26 cellular contexts compared by ENCODE assay signal in the genomic region with DNA sequence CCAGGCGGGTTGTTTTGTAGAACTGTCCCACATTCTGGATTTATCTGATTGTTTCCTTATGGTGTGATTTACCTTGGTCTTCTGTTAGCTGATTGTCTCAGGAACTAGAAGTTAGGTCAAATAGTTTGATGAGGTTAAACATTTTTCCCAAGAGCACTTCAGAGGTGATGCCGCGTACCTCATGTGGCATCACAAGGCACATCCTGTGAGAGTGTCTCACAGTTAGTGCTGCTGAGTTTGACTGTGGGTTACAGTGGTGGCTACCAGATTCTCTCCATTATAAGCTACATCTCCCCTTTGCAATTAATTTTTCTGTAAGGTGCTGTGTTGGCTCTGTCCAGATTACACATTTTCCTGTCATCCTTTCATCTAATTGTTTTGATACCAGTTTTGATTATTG. TPM values are rescaled to one million over a fixed set of nuclear protein-coding genes. Genes with fewer than 3 reads are reported as not detected.
"Had no signal": no experiment of that assay in that cellular context is flagged by ENCODE, and none has a peak within 500 bp of the region (broad histone marks: within the 10 kb centered on the region; RNA-seq: fewer than 3 reads in every experiment).

No MANE protein-coding gene starts in this region.

- H3K4me3 ChIP-seq: adrenal gland, breast epithelium had no signal

- ATAC-seq: activated CD4-positive, alpha-beta T cell treated with anti-CD3 and anti-CD28 coated beads for 36 hours had no signal

- DNase-seq: activated CD4-positive, alpha-beta T cell treated with anti-CD3 and anti-CD28 coated beads for 36 hours; activated CD4-positive, alpha-beta T cell treated with anti-CD3 and anti-CD28 coated beads, Interleukin-2, amount 50 U/mL, for 1 hour; activated gamma-delta T cell treated with Interleukin-2 at 50 U/mL for 16 hours; activated naive CD4-positive, alpha-beta T cell treated with anti-CD3 and anti-CD28 coated beads, Interleukin-2, amount 10 ng/mL, durations not matched to agents 7 days and 5 days; activated T-cell treated with anti-CD3 and anti-CD28 coated beads, Interleukin-2, amount 50 U/mL, for 48 hours; adrenal gland; anterior cingulate cortex; caudate nucleus; Karpas-422; MM.1S; NCI-H1105; NCI-H1436 treated with DMSO at 0.1 percent for 48 hours; NCI-H1930; NCI-H2171; NCI-H2227 treated with DMSO at 0.1 percent for 48 hours; NCI-H526; NCI-H82; SIG-M5 had no signal

- H3K27me3 Mint-ChIP-seq: activated CD4-positive, alpha-beta T cell treated with anti-CD3 and anti-CD28 coated beads for 36 hours; activated naive CD4-positive, alpha-beta T cell treated with anti-CD3 and anti-CD28 coated beads, Interleukin-2, amount 10 ng/mL, durations not matched to agents 7 days and 5 days had no signal

- H3K27me3 ChIP-seq: adrenal gland, breast epithelium had no signal

- H3K9me3 ChIP-seq: adrenal gland, breast epithelium had no signal

- H3K4me3 Mint-ChIP-seq: activated CD4-positive, alpha-beta T cell treated with anti-CD3 and anti-CD28 coated beads for 36 hours; activated naive CD4-positive, alpha-beta T cell treated with anti-CD3 and anti-CD28 coated beads, Interleukin-2, amount 10 ng/mL, durations not matched to agents 7 days and 5 days had no signal

- H3K27ac Mint-ChIP-seq: activated CD4-positive, alpha-beta T cell treated with anti-CD3 and anti-CD28 coated beads for 36 hours; activated naive CD4-positive, alpha-beta T cell treated with anti-CD3 and anti-CD28 coated beads, Interleukin-2, amount 10 ng/mL, durations not matched to agents 7 days and 5 days; activated T-helper 2 cell treated with anti-CD3 and anti-CD28 coated beads, Interferon-gamma antibody, Interleukin-2, Interleukin-4, amounts not matched to agents 10 μg/mL and 5 μg/mL and 100 μg/mL, durations not matched to agents 14 hours and 24 hours and 36 hours had no signal

- H3K4me1 ChIP-seq: adrenal gland, breast epithelium had no signal

- H3K27ac ChIP-seq: adrenal gland, breast epithelium, VCaP had no signal

- H3K36me3 ChIP-seq: breast epithelium had no signal

- H3K9me3 Mint-ChIP-seq: activated naive CD4-positive, alpha-beta T cell treated with anti-CD3 and anti-CD28 coated beads, Interleukin-2, amount 10 ng/mL, durations not matched to agents 7 days and 5 days; activated T-helper 2 cell treated with anti-CD3 and anti-CD28 coated beads, Interferon-gamma antibody, Interleukin-2, Interleukin-4, amounts not matched to agents 10 μg/mL and 5 μg/mL and 100 μg/mL, durations not matched to agents 14 hours and 24 hours and 36 hours had no signal

RNA-seq across cellular contexts. Expression of a gene that starts 48.8 kb away (rescaled TPM):
- total RNA-seq: activated CD4-positive, alpha-beta T cell treated with anti-CD3 and anti-CD28 coated beads for 36 hours; activated T-helper 2 cell treated with anti-CD3 and anti-CD28 coated beads, Interferon-gamma antibody, Interleukin-2, Interleukin-4, amounts not matched to agents 10 μg/mL and 5 μg/mL and 100 μg/mL, durations not matched to agents 14 hours and 24 hours and 36 hours; chondrocyte; NCI-H460; OCI-LY7; RPMI7951; T-helper 2 cell treated with Interferon-gamma antibody and Interleukin-4, amounts not matched to agents 100 ng/mL and 5 ng/mL, for 36 hours had no signal
